ENCODE assay signal across 1 cellular context in genomic region chr2:47223980-47224379, GRCh38.
TF ChIP-seq lines count a peak whose summit lies in the region.

No MANE protein-coding gene starts in this region.

TF ChIP-seq in K562, 482 proteins besides CTCF, POLR2A, EP300 and RAD21 (continued from another document):
- no peak for TF ChIP-seq MYBL2 (IDR thresholded peaks at IDR 0.05; ENCODE audit: low read depth)
- TF ChIP-seq MYBL2 (CRISPR knock-in tag; IDR thresholded peaks at IDR 0.05; ENCODE audit: borderline replicate concordance), result no peak
- no peak for TF ChIP-seq ZNF436 (CRISPR knock-in tag; IDR thresholded peaks at IDR 0.05)
